ENCODE assay signal across 27 cellular contexts in the genomic region with DNA sequence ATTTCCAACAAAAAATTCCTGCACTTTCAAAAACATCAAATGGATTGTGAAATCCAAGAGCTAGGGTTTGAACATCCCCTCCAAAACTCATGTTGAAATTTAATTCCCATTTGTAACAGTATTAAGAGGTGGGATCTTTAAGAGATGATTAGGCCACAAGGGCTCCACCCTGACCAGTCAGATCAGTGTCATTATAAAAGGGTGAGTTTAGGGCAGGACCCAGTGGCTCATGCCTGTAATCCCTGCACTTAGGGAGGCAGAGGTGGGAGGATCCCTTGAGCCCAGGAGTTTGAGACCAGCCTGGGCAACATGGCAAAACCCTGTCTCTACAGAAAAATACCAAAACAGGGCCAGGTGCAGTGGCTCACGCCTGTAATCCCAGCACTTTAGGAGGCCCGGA. TPM values are rescaled to one million over a fixed set of nuclear protein-coding genes. Genes with fewer than 3 reads are reported as not detected.
DNase-seq lines count a peak whose midpoint lies in the region; ATAC-seq, FAIRE-seq and TF ChIP-seq lines count a peak whose summit lies in the region.
"Had no signal": no experiment of that assay in that cellular context is flagged by ENCODE, and none has a peak within 500 bp of the region (broad histone marks: within the 10 kb centered on the region; RNA-seq: fewer than 3 reads in every experiment).

No MANE protein-coding gene starts in this region.

- no TSS peak for BruUV-seq in MCF 10A (replicated peaks; lab: Mats Ljungman, UMichigan)

- no peak overlapping the region for H3K4me3 ChIP-seq in breast epithelium
- H3K4me3 ChIP-seq: Peyer's patch, SJSA1 had no signal

- no peak for ATAC-seq in central memory CD8-positive, alpha-beta T cell (replicated peaks; ENCODE audit: extremely low read depth, poor library complexity, severe bottlenecking)
- ATAC-seq in omental fat pad (ENCODE audit: low FRiP score) = peak; percentile 76
- no peak for ATAC-seq in GM18858 (IDR thresholded peaks at IDR 0.05; ENCODE audit: unreplicated experiment)
- ATAC-seq: HepG2 had no signal

- no peaks in the 10 kb centered on the region for H3K27me3 ChIP-seq in breast epithelium
- H3K27me3 ChIP-seq: Peyer's patch, SJSA1 had no signal

- no peak for FAIRE-seq in HTR-8/SVneo (lab: Jason Lieb, UNC)
- FAIRE-seq: GM12891, H54, HepG2 had no signal

- H3K4me1 ChIP-seq in breast epithelium = no peaks in the 10 kb centered on the region
- H3K4me1 ChIP-seq: Peyer's patch, SJSA1 had no signal

- no peak overlapping the region for H3K4me3 Mint-ChIP-seq in MCF 10A (ENCODE audit: unreplicated experiment)
- H3K4me3 Mint-ChIP-seq in central memory CD8-positive, alpha-beta T cell = no peak overlapping the region
- H3K4me3 Mint-ChIP-seq: HFFc6 had no signal

- DNase-seq in MCF 10A (ENCODE audit: unreplicated experiment) = no peak
- DNase-seq in breast epithelium (ENCODE audit: low spot score in 2 of 2) = no peak
- DNase-seq in central memory CD8-positive, alpha-beta T cell (ENCODE audit: low spot score in 2 of 2) = no peak
- no peak for DNase-seq in omental fat pad (ENCODE audit: low spot score)
- no peak for DNase-seq in nucleus accumbens (lab: John Stamatoyannopoulos, UW)
- no peak for DNase-seq in mucosa of gallbladder (ENCODE audit: low spot score)
- DNase-seq in HTR-8/SVneo (ENCODE audit: insufficient read length, low spot score) = no peak
- DNase-seq: AML-193; C1 segment of cervical spinal cord; Calu3; CD8-positive, alpha-beta memory T cell; DMS153; HFFc6; KBM-7; NCI-H1105; NCI-H146; NCI-H2029; NCI-H2171; NCI-H345; NCI-H774; Peyer's patch had no signal

- CTCF ChIA-PET in MCF 10A (lab: Yijun Ruan, JAX) = no interaction called here

- TF ChIP-seq POLR2A in breast epithelium (IDR thresholded peaks at IDR 0.05) = no peak

- H3K9me3 ChIP-seq in breast epithelium = no peaks in the 10 kb centered on the region
- H3K9me3 ChIP-seq: Peyer's patch, SJSA1 had no signal

- no peaks in the 10 kb centered on the region for H3K27me3 Mint-ChIP-seq in MCF 10A (ENCODE audit: insufficient read depth, unreplicated experiment)
- H3K27me3 Mint-ChIP-seq in central memory CD8-positive, alpha-beta T cell = no peaks in the 10 kb centered on the region

- peak overlapping the region; percentile 19 for H3K27ac Mint-ChIP-seq in MCF 10A (ENCODE audit: low read depth, unreplicated experiment)
- H3K27ac Mint-ChIP-seq in central memory CD8-positive, alpha-beta T cell (ENCODE audit: low read depth) = peak overlapping the region; percentile 29
- H3K27ac Mint-ChIP-seq: HFFc6 had no signal

- TF ChIP-seq CTCF in MCF 10A (IDR thresholded peaks at IDR 0.05; ENCODE audit: unreplicated experiment) (no peak), breast epithelium (IDR thresholded peaks at IDR 0.05) (no peak), omental fat pad (IDR thresholded peaks at IDR 0.05) (no peak)

- intact Hi-C loops in MCF 10A (cut with micrococcal nuclease) = no loop called here
- intact Hi-C loops in breast epithelium (cut with DNase I; ENCODE audit: low total_unique reads) = no loop called here

- H3K4me1 Mint-ChIP-seq in MCF 10A (ENCODE audit: insufficient read depth, unreplicated experiment) = peaks cover 20% of the 10 kb centered on the region
- peaks cover 34% of the 10 kb centered on the region for H3K4me1 Mint-ChIP-seq in central memory CD8-positive, alpha-beta T cell

- H3K36me3 Mint-ChIP-seq in MCF 10A (ENCODE audit: insufficient read depth, unreplicated experiment) = peaks cover 63% of the 10 kb centered on the region
- peaks cover 10% of the 10 kb centered on the region for H3K36me3 Mint-ChIP-seq in central memory CD8-positive, alpha-beta T cell (ENCODE audit: insufficient read depth)

- POLR2A ChIA-PET in MCF 10A (lab: Yijun Ruan, JAX) = interaction anchor here (1.4 to 1.9 kb wide), 2 partner anchors 9 to 24 kb away, joined by 5 to 11 read pairs; partner anchors contain the start of genes GTF3C2 and MPV17

- no peaks in the 10 kb centered on the region for H3K36me3 ChIP-seq in breast epithelium

- H3K9me3 Mint-ChIP-seq in MCF 10A (ENCODE audit: unreplicated experiment) = no peaks in the 10 kb centered on the region
- H3K9me3 Mint-ChIP-seq in central memory CD8-positive, alpha-beta T cell = no peaks in the 10 kb centered on the region
- H3K9me3 Mint-ChIP-seq: CD8-positive, alpha-beta memory T cell; HFFc6 had no signal

- H3K27ac ChIP-seq in breast epithelium = no peak overlapping the region
- H3K27ac ChIP-seq: Peyer's patch, SJSA1 had no signal

RNA-seq across cellular contexts. Expression of gene GTF3C2, which starts 8.9 kb away (rescaled TPM):
- total RNA-seq in MCF 10A (2022) (47.5 and 47.8 TPM in 2 replicates), breast epithelium (10 to 100 TPM; 32.6 to 63.5 (median 55.7) TPM), omental fat pad (10 to 100 TPM; 24.8 to 76.1 (median 34.8) TPM), mucosa of gallbladder (49.5 TPM)

RNA-seq across cellular contexts. Expression of gene EIF2B4, which starts 22.5 kb away (rescaled TPM):
- 42.7 and 50.1 TPM in 2 replicates for total RNA-seq in MCF 10A (2022)
- total RNA-seq in breast epithelium = 10 to 100 TPM; 38.1 to 48.9 (median 47.9) TPM
- total RNA-seq in omental fat pad = 10 to 100 TPM; 33.4 to 53.0 (median 42.5) TPM
- total RNA-seq in mucosa of gallbladder = 32.3 TPM

RNA-seq across cellular contexts. Expression of gene SNX17, which starts 22.8 kb away (rescaled TPM):
- 101 and 125 TPM in 2 replicates for total RNA-seq in MCF 10A (2022)
- 100 to 1,000 TPM; 109 to 121 (median 116) TPM for total RNA-seq in breast epithelium
- total RNA-seq in omental fat pad = 100 to 1,000 TPM in 3 of 4 donors, 10 to 100 TPM in 1; 92.6 to 116 (median 105) TPM
- 105 TPM for total RNA-seq in mucosa of gallbladder

RNA-seq across cellular contexts. Expression of gene MPV17, which starts 24.7 kb away (rescaled TPM):
- total RNA-seq in MCF 10A (2022) (104 and 114 TPM in 2 replicates), breast epithelium (10 to 100 TPM; 72.8 to 95.1 (median 79.4) TPM), omental fat pad (10 to 100 TPM; 63.0 to 97.8 (median 77.2) TPM), mucosa of gallbladder (62.6 TPM)

RNA-seq across cellular contexts. Expression of gene ZNF513, which starts 32.9 kb away (rescaled TPM):
- total RNA-seq in MCF 10A (2022) (14.8 and 16.2 TPM in 2 replicates), breast epithelium (10 to 100 TPM in 2 of 3 donors, 1 to 10 TPM in 1; 5.9 to 22.5 (median 15.7) TPM), omental fat pad (10 to 100 TPM in 2 of 4 donors, 1 to 10 TPM in 2; 8.2 to 17.2 (median 11.1) TPM), mucosa of gallbladder (25.6 TPM)
- total RNA-seq: A172 had no signal
